Comparison of ENCODE assay signal across 8 cellular contexts in the genomic region with DNA sequence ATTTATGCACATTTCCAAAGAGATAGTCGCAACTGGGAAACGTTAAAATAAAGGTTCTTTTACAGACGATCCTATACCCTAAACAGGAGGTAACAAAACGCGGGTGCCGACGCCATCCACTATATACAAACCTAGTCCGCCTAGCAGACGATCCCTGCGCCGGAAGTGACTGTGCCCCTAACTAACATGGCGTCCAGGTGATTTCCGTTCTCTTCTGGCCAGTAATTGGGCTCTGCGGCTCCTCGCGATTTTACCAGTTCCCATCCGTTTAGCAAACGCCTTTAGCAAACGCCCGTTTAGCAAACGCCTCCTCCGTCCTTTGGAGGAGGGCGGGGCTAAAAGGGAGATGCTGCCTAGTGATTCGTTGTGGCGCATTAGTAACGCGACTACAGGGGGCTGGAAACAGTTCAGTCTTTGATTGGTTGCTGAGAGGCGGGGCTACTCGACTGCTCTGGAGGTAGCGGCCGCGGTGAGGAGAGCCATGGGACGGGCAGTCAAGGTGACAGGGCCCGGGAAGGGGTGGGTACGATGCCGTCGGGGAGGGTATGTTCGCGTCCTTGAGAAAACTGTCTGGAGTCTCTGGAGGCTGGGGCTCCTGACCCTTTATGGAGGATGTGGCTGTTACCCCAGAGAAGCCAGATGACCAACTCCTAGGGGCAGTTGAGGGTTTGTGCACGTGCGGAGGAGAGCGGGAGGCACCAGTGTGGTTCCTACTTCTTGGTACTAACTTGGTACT. TPM values are rescaled to one million over a fixed set of nuclear protein-coding genes. Genes with fewer than 3 reads are reported as not detected.
A peak's percentile ranks its signal among the peaks of the same experiment; 100 is the strongest.
DNase-seq lines count a peak whose midpoint lies in the region; ATAC-seq, FAIRE-seq and TF ChIP-seq lines count a peak whose summit lies in the region.

A gene (plus strand): TSS at position 405 of the 736 bp plus-strand sequence. CDS start 77 bp downstream, at position 482.

- H3K56ac ChIP-seq in H1 (replicated peaks; ENCODE audit: insufficient read length, low read depth, low read length), result no peak within 1 kb of the TSS

- H2BK12ac ChIP-seq in H1 (ENCODE audit: low read depth, low read length) (no peak within 1 kb of the TSS), mesenchymal stem cell (ENCODE audit: low read length in 2 of 2) (no peak within 1 kb of the TSS)

- peak within 1 kb of the TSS; percentile 88 for H2AFZ ChIP-seq in H1 (ENCODE audit: low read length)
- peak within 1 kb of the TSS; percentile 62 for H2AFZ ChIP-seq in mesenchymal stem cell (ENCODE audit: low read depth, low read length)

- 1% methylated on average over 40 of the region's 42 CpGs; no CpG with 5 or more reads in 1 of the 2 experiments for WGBS in H1 (ENCODE audit: extremely low coverage in 1 of 2, insufficient coverage in 1 of 2, insufficient read length in 1 of 2, insufficient replicate concordance in 2 of 2, low coverage in 1 of 2, low lambda C conversion rate in 2 of 2, missing lambda C conversion rate in 1 of 2), 2 experiments
- WGBS in mesenchymal stem cell, result under 1% methylated on average over 39 of the region's 42 CpGs

- no peak within 1 kb of the TSS for H2BK120ac ChIP-seq in H1 (replicated peaks; ENCODE audit: low read depth, low read length)
- peak within 1 kb of the TSS; percentile 34 for H2BK120ac ChIP-seq in mesenchymal stem cell (ENCODE audit: low read depth, low read length)

- H3K23me2 ChIP-seq in H1 (ENCODE audit: low read depth, low read length), result peaks cover 6% of the 10 kb centered on the region

- H3K27me3 ChIP-seq in H1 (replicated peaks in 1 of 4; ENCODE audit: control insufficient read depth in 3 of 4, extremely low read depth in 1 of 4, insufficient read depth in 3 of 4, low read length in 3 of 4) (no peaks in the 10 kb centered on the region), mesenchymal stem cell (ENCODE audit: control insufficient read depth in 1 of 2, insufficient read depth in 1 of 2, low read length in 2 of 2) (no peaks in the 10 kb centered on the region)

- no peak within 1 kb of the TSS for H4K91ac ChIP-seq in H1 (replicated peaks; ENCODE audit: insufficient read length, low read length)
- no peak within 1 kb of the TSS for H4K91ac ChIP-seq in mesenchymal stem cell (ENCODE audit: low read length)

- H4K20me1 ChIP-seq in H1 (replicated peaks in 1 of 2; ENCODE audit: control insufficient read depth in 1 of 2, insufficient read depth in 2 of 2, low read length in 2 of 2), result no peaks in the 10 kb centered on the region

- no peak for TF ChIP-seq CTCF in H1 (IDR thresholded peaks at IDR 0.05; ENCODE audit: control extremely low read depth in 1 of 3, insufficient read depth in 1 of 3, low read depth in 1 of 3, low read length in 3 of 3)

- H2AK5ac ChIP-seq in H1 (ENCODE audit: low read depth, low read length), result no peak within 1 kb of the TSS
- H2AK5ac ChIP-seq in mesenchymal stem cell (ENCODE audit: low read length, severe bottlenecking), result peak within 1 kb of the TSS; percentile 54

- DNase-seq in COLO829 (ENCODE audit: low spot score), result peak; percentile 82
- DNase-seq in HTR-8/SVneo (ENCODE audit: insufficient read length, low spot score), result peak; percentile 91
- peak; percentile 100 for DNase-seq in NOMO-1 treated with dmso at 0.1 percent for 144 hours (lab: John Stamatoyannopoulos, UW; ENCODE audit: unreplicated experiment)
- peak; percentile 64 to 90 (median 83) for DNase-seq in activated CD8-positive, alpha-beta memory T cell treated with anti-CD3 and anti-CD28 coated beads for 48 hours (ENCODE audit: low read depth in 2 of 3, low spot score in 2 of 3)
- DNase-seq in H1 (ENCODE audit: low read depth in 1 of 2, low spot score in 2 of 2), result peak; percentile 88 to 98
- DNase-seq in mesenchymal stem cell, result peak; percentile 100
- DNase-seq in stimulated activated CD8-positive, alpha-beta memory T cell treated with anti-CD3 and anti-CD28 coated beads, Interleukin-12 subunit alpha, Interleukin-12 subunit beta, amount 100 ng/mL, for 4 hours (ENCODE audit: low read depth), result peak; percentile 87

- no peak within 1 kb of the TSS for H4K5ac ChIP-seq in H1 (ENCODE audit: insufficient read length, low read depth, low read length)

- peak within 1 kb of the TSS; percentile 52 for H3K27ac ChIP-seq in H1 (ENCODE audit: low read depth, low read length)
- peak within 1 kb of the TSS; percentile 54 for H3K27ac ChIP-seq in mesenchymal stem cell (ENCODE audit: low read length, poor library complexity, severe bottlenecking)

- TF ChIP-seq POLR2A in H1 (IDR thresholded peaks at IDR 0.05; ENCODE audit: control extremely low read depth in 1 of 2, low read depth in 2 of 2, low read length in 2 of 2), result peak; percentile 80 to 94

- H3K4me1 ChIP-seq in H1 (replicated peaks in 1 of 4; ENCODE audit: control insufficient read depth in 3 of 4, insufficient read depth in 4 of 4, low read length in 3 of 4), result 0 out of 7 replicates have a peak, but pooled peaks cover 0 to 2% (median 0%) of the 10 kb centered on the region in 4 experiments
- peaks cover 3% of the 10 kb centered on the region for H3K4me1 ChIP-seq in mesenchymal stem cell (ENCODE audit: control insufficient read depth, insufficient read depth, low read depth, low read length)

- H2BK5ac ChIP-seq in H1 (ENCODE audit: low read depth, low read length) (no peak within 1 kb of the TSS; the same call in 1 of the 2 replicates), mesenchymal stem cell (ENCODE audit: low read depth, low read length, poor library complexity, severe bottlenecking) (no peak within 1 kb of the TSS)

- POLR2A ChIA-PET in H1 (lab: Charles Lee; ENCODE audit: partially characterized antibody), result interaction anchor here (0.7 to 1.4 kb wide), 3 partner anchors 25 to 150 kb away, joined by 3 read pairs; a partner anchor contains a TSS

- no peak within 1 kb of the TSS for H3K14ac ChIP-seq in H1 (ENCODE audit: insufficient read length)
- peak within 1 kb of the TSS in 1 of 2 experiments; percentile 36 for H3K14ac ChIP-seq in mesenchymal stem cell (ENCODE audit: low read length in 2 of 2)

- H2BK15ac ChIP-seq in H1 (ENCODE audit: low read length) (no peak within 1 kb of the TSS), mesenchymal stem cell (ENCODE audit: low read depth, poor library complexity, severe bottlenecking) (no peak within 1 kb of the TSS)

- H3K79me2 ChIP-seq in H1 (ENCODE audit: control insufficient read depth in 1 of 2, insufficient read depth in 2 of 2, low read length in 2 of 2), result peaks cover 0 to 2% of the 10 kb centered on the region in 2 experiments; a peak in 1 of 4 replicates

- FAIRE-seq in HTR-8/SVneo (lab: Jason Lieb, UNC) (peak; percentile 89), H1 (lab: Jason Lieb, UNC) (peak; percentile 96)

- H3K79me1 ChIP-seq in H1 (ENCODE audit: low read depth, low read length) (no peaks in the 10 kb centered on the region), mesenchymal stem cell (replicated peaks; ENCODE audit: low read length, poor library complexity, severe bottlenecking) (peaks cover 19% of the 10 kb centered on the region)

- TF ChIP-seq RAD21 in H1 (IDR thresholded peaks at IDR 0.05 in 1 of 2, conservative IDR thresholded peaks at IDR 0.05 in 1 of 2; ENCODE audit: low read depth in 2 of 2, low read length in 2 of 2), result peak in 1 of 2 experiments; percentile 7; a peak in 1 of 4 replicates

- TF ChIP-seq EP300 in H1 (IDR thresholded peaks at IDR 0.05; ENCODE audit: borderline replicate concordance in 1 of 2, low read depth in 2 of 2, low read length in 2 of 2), result no peak

- no peaks in the 10 kb centered on the region for H3K36me3 ChIP-seq in H1 (ENCODE audit: control insufficient read depth in 2 of 4, insufficient read depth in 4 of 4, low read length in 3 of 4)
- no peaks in the 10 kb centered on the region for H3K36me3 ChIP-seq in mesenchymal stem cell (ENCODE audit: control insufficient read depth in 1 of 2, insufficient read depth in 2 of 2, low read depth in 1 of 2, low read length in 2 of 2)

- H2BK20ac ChIP-seq in H1 (ENCODE audit: low read length), result no peak within 1 kb of the TSS

- H3K4ac ChIP-seq in H1 (replicated peaks; ENCODE audit: insufficient read length, low read depth, low read length) (no peak within 1 kb of the TSS), mesenchymal stem cell (ENCODE audit: low read depth in 1 of 2, low read length in 2 of 2) (peak within 1 kb of the TSS; percentile 30 to 51)

- peak within 1 kb of the TSS; percentile 78 to 96 (median 82) for H3K9ac ChIP-seq in H1 (replicated peaks in 1 of 4; ENCODE audit: extremely low read depth in 1 of 4, low read depth in 3 of 4, low read length in 3 of 4)
- H3K9ac ChIP-seq in mesenchymal stem cell (ENCODE audit: low read length), result peak within 1 kb of the TSS; percentile 91

- H3K4me2 ChIP-seq in H1 (ENCODE audit: insufficient read depth in 1 of 2, low read depth in 2 of 2, low read length in 2 of 2), result peak within 1 kb of the TSS; percentile 94 to 100
- H3K4me2 ChIP-seq in mesenchymal stem cell (ENCODE audit: low read length, poor library complexity, severe bottlenecking), result peak within 1 kb of the TSS; percentile 92

- CTCF ChIA-PET in H1 (lab: Charles Lee; ENCODE audit: partially characterized antibody), result no interaction called here

- no peak within 1 kb of the TSS for H3K18ac ChIP-seq in H1 (ENCODE audit: extremely low read depth, low read length)
- peak within 1 kb of the TSS; percentile 11 to 62 for H3K18ac ChIP-seq in mesenchymal stem cell (ENCODE audit: low read depth in 1 of 2, low read length in 2 of 2)

- H4K8ac ChIP-seq in H1 (ENCODE audit: extremely low read depth, insufficient read depth, low read length) (no peak within 1 kb of the TSS), mesenchymal stem cell (ENCODE audit: low read length) (peak within 1 kb of the TSS; percentile 19)

- peak within 1 kb of the TSS; percentile 80 to 89 (median 86) for H3K4me3 ChIP-seq in H1 (ENCODE audit: extremely low read depth in 1 of 4, insufficient read depth in 2 of 4, low read depth in 3 of 4, low read length in 4 of 4)
- peak within 1 kb of the TSS; percentile 62 to 89 for H3K4me3 ChIP-seq in mesenchymal stem cell (ENCODE audit: insufficient read depth in 1 of 2, low read depth in 1 of 2, low read length in 2 of 2)

- no peaks in the 10 kb centered on the region for H3K9me3 ChIP-seq in H1 (ENCODE audit: insufficient read depth in 2 of 2, low read depth in 1 of 2, low read length in 1 of 2)
- H3K9me3 ChIP-seq in mesenchymal stem cell (ENCODE audit: control insufficient read depth, low read length), result no peaks in the 10 kb centered on the region

- ATAC-seq in GM21367 (IDR thresholded peaks at IDR 0.05; ENCODE audit: unreplicated experiment), result peak; percentile 98

- H3K23ac ChIP-seq in H1 (ENCODE audit: insufficient read length), result no peak within 1 kb of the TSS
- H3K23ac ChIP-seq in mesenchymal stem cell (ENCODE audit: low read length in 2 of 2), result no peak within 1 kb of the TSS

RNA-seq across cellular contexts. Expression of the gene that starts here (rescaled TPM):
- total RNA-seq in H1 (2021; fragmentation: NEBNext Ultra II Directional; extraction: Animal tissue kit (Norgen Biotek cat#: 25700)), result 10.6 and 12.6 TPM in 2 replicates
- polyA plus RNA-seq in H1 (2011; rRNA removed), result 1.8 and 1.9 TPM in 2 replicates
- 2.4 TPM for polyA plus RNA-seq in H1 (2011; cell fraction: cytosol; rRNA removed)
- polyA plus RNA-seq in H1 (2011; cell fraction: nucleus; rRNA removed), result 2.8 TPM
- 2.4 to 9.2 TPM (median 2.6 TPM) in 4 replicates for polyA plus RNA-seq in H1 (2012, experiment 1 of 2)
- polyA plus RNA-seq in H1 (2012, experiment 2 of 2), result 2.5 TPM
- polyA plus RNA-seq in H1 (2013, experiment 1 of 2), result 9.2 TPM
- 7.8 TPM for polyA plus RNA-seq in H1 (2013, experiment 2 of 2)
- polyA minus RNA-seq in H1 (2011; rRNA and poly(A)+ RNA removed), result 1.3 and 2.0 TPM in 2 replicates
- 2.9 TPM for polyA minus RNA-seq in H1 (2011; cell fraction: cytosol; rRNA and poly(A)+ RNA removed)
- 5.7 TPM for polyA minus RNA-seq in H1 (2011; cell fraction: nucleus; rRNA and poly(A)+ RNA removed)
- 4.4 TPM for polyA plus RNA-seq in mesenchymal stem cell (2013, experiment 1 of 2)
- 4.3 TPM for polyA plus RNA-seq in mesenchymal stem cell (2013, experiment 2 of 2)

Comparison
In these comparisons a context has a peak if more than half of its experiments do, and no peak if none do; other contexts are left out.
1. Peak in every context shown above with its lines: DNase-seq, ATAC-seq, H3K4me3 ChIP-seq and H3K27ac ChIP-seq.